Comparison of ENCODE assay signal across 8 cellular contexts in the genomic region with DNA sequence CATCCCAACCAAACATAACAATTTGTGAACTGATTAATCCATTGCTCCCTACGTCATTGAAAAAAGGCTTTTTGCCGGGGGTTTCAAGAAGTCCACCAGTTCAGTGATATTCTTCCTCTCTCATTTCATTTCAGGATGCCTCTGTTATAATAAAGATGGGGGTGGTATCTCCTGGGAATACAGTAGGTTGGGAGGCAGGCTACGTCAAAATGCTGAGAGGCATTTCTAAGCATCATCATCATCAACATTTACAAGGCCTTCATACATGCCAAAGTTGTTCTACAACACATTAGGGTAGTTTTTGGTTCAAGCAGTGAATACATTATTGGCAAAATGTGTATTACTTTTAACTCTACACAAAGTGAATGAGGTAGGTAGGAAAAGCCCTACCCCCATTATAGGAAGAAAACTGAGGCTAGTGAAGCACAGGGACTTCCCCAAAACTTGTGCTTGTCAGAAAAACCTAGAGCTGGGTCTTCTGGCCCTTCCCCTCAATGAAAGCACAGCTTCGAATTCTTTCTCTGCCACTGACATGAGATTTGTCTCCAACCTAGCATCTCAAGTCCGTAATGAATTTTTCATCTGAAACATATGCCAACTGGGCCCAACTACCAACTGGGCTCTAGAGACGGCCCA. TPM values are rescaled to one million over a fixed set of nuclear protein-coding genes. Genes with fewer than 3 reads are reported as not detected.
A peak's percentile ranks its signal among the peaks of the same experiment; 100 is the strongest.
DNase-seq lines count a peak whose midpoint lies in the region; ATAC-seq and TF ChIP-seq lines count a peak whose summit lies in the region.

No MANE protein-coding gene starts in this region.

- in situ Hi-C loops in astrocyte of the spinal cord (cut with HindIII; ENCODE audit: low sequenced_read_pairs): no loop called here

- H3K4me3 ChIP-seq in AG04449 (ENCODE audit: low read depth, low read length) (peak overlapping the region; percentile 87), astrocyte of the spinal cord (ENCODE audit: low read depth, low read length) (peak overlapping the region; percentile 85), mononuclear cell (ENCODE audit: low read length) (peak overlapping the region; percentile 76)

- peak; percentile 1 for ATAC-seq in GM19043 (IDR thresholded peaks at IDR 0.05; ENCODE audit: low read depth, unreplicated experiment)
- ATAC-seq in HG03442 (IDR thresholded peaks at IDR 0.05; ENCODE audit: unreplicated experiment): peak; percentile 5

- DNase-seq in AG04449 (ENCODE audit: low read depth, low spot score) (no peak), astrocyte of the spinal cord (ENCODE audit: low read depth, low spot score) (peak; percentile 38), cortex of kidney (lab: John Stamatoyannopoulos, UW) (no peak), SHP77 (lab: John Stamatoyannopoulos, UW) (no peak), SW480 (ENCODE audit: low spot score) (no peak)

- H3K4me1 ChIP-seq in mononuclear cell (ENCODE audit: insufficient read depth, low read length): peaks cover 34% of the 10 kb centered on the region

- H3K9me3 ChIP-seq in mononuclear cell (ENCODE audit: low read depth, low read length): no peaks in the 10 kb centered on the region

- H3K27me3 ChIP-seq in mononuclear cell (ENCODE audit: insufficient read depth, low read length): peaks cover 37% of the 10 kb centered on the region

- TF ChIP-seq CTCF in AG04449 (IDR thresholded peaks at IDR 0.05; ENCODE audit: insufficient read depth, low read length, missing control alignments): no peak
- no peak for TF ChIP-seq CTCF in astrocyte of the spinal cord (IDR thresholded peaks at IDR 0.05; ENCODE audit: low read depth, low read length)

- CTCF ChIA-PET in AG04449 (lab: Yijun Ruan, JAX): interaction anchor here (1.0 kb wide), 1 partner anchor 354 kb away, joined by 3 read pairs; no protein-coding TSS in a partner anchor

- POLR2A ChIA-PET in AG04449 (lab: Yijun Ruan, JAX): interaction anchor here (0.6 to 2.9 kb wide), 7 partner anchors 11 to 548 kb away, joined by 3 to 20 read pairs (median 4); partner anchors contain the start of gene OSR1

RNA-seq across cellular contexts. Expression of gene OSR1, which starts 11.3 kb away (rescaled TPM):
- 0.10 TPM for total RNA-seq in mononuclear cell
